9 cellular contexts compared by ENCODE assay signal in the genomic region with DNA sequence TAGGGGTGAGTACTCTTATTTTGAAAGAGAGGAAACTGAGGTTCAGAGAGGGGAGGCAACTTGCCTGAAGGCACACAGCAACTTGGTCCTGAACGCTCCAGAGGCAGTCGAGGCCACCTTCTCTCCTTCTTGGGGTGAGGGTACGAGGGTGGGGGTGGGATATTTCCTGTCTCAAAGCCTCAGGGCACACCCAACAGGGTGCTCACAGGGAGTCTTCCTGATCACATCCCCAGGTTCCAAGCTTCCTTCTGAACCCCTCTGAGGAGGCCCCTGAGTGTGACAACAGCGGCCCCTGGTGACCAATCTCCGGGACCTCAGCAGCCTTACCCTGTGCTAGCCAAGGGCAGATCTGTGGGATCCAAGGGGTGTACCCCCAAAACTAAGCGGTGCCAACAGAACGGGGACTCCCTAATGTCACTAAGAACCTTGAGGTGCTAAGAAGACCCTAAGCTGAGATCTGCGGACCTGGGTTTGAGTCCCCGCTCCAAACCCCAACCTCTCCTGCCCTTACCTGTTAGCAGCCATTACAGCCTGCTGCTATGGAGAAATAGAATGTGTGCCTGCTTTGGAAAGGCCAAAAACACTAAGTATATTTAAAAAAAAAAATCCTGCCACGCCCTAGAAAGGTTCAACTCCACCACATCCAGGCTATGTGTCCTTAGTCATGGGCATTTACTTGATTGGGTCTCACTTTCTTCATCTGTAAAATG. TPM values are rescaled to one million over a fixed set of nuclear protein-coding genes. Genes with fewer than 3 reads are reported as not detected.
DNase-seq lines count a peak whose midpoint lies in the region; ATAC-seq, FAIRE-seq and TF ChIP-seq lines count a peak whose summit lies in the region.
"Had no signal": no experiment of that assay in that cellular context is flagged by ENCODE, and none has a peak within 500 bp of the region (broad histone marks: within the 10 kb centered on the region; RNA-seq: fewer than 3 reads in every experiment).

No MANE protein-coding gene starts in this region.

- no peak for FAIRE-seq in D721Med (lab: Jason Lieb, UNC)

- no peaks in the 10 kb centered on the region for H3K36me3 Mint-ChIP-seq in activated T-helper 1 cell treated with anti-CD3 and anti-CD28 coated beads, Interleukin-12 subunit alpha, Interleukin-12 subunit beta, Interleukin-2, Interleukin-4 antibody, amounts not matched to agents 30 ng/mL and 10 ng/mL and 1 ng/mL, durations not matched to agents 14 hours and 24 hours and 36 hours (ENCODE audit: low read depth)
- H3K36me3 Mint-ChIP-seq: activated naive CD4-positive, alpha-beta T cell treated with anti-CD3 and anti-CD28 coated beads, Interleukin-2, amount 50 U/mL, for 24 hours had no signal

- peaks cover 8% of the 10 kb centered on the region for H3K27me3 Mint-ChIP-seq in activated T-helper 1 cell treated with anti-CD3 and anti-CD28 coated beads, Interleukin-12 subunit alpha, Interleukin-12 subunit beta, Interleukin-2, Interleukin-4 antibody, amounts not matched to agents 30 ng/mL and 10 ng/mL and 1 ng/mL, durations not matched to agents 14 hours and 24 hours and 36 hours (ENCODE audit: insufficient read depth)
- H3K27me3 Mint-ChIP-seq: activated naive CD4-positive, alpha-beta T cell treated with anti-CD3 and anti-CD28 coated beads, Interleukin-2, amount 50 U/mL, for 24 hours had no signal

- H3K27ac ChIP-seq in Peyer's patch: no peak overlapping the region

- H3K36me3 ChIP-seq in Peyer's patch: no peaks in the 10 kb centered on the region

- no peaks in the 10 kb centered on the region for H3K27me3 ChIP-seq in Peyer's patch

- H3K4me3 Mint-ChIP-seq in activated T-helper 1 cell treated with anti-CD3 and anti-CD28 coated beads, Interleukin-12 subunit alpha, Interleukin-12 subunit beta, Interleukin-2, Interleukin-4 antibody, amounts not matched to agents 30 ng/mL and 10 ng/mL and 1 ng/mL, durations not matched to agents 14 hours and 24 hours and 36 hours: no peak overlapping the region
- H3K4me3 Mint-ChIP-seq: activated naive CD4-positive, alpha-beta T cell treated with anti-CD3 and anti-CD28 coated beads, Interleukin-2, amount 50 U/mL, for 24 hours had no signal

- no peak for TF ChIP-seq POLR2A in Peyer's patch (IDR thresholded peaks at IDR 0.05)

- H3K4me1 Mint-ChIP-seq in activated T-helper 1 cell treated with anti-CD3 and anti-CD28 coated beads, Interleukin-12 subunit alpha, Interleukin-12 subunit beta, Interleukin-2, Interleukin-4 antibody, amounts not matched to agents 30 ng/mL and 10 ng/mL and 1 ng/mL, durations not matched to agents 14 hours and 24 hours and 36 hours (ENCODE audit: low read depth): peaks cover 5% of the 10 kb centered on the region

- DNase-seq in D721Med (ENCODE audit: insufficient read length, low spot score): peak; percentile 75
- peak; percentile 78 for DNase-seq in HT-29 (ENCODE audit: low spot score)
- peak; percentile 51 to 89 (median 86) for DNase-seq in Peyer's patch
- peak; percentile 46 for DNase-seq in activated T-helper 1 cell treated with anti-CD3 and anti-CD28 coated beads, Interleukin-12 subunit alpha, Interleukin-12 subunit beta, Interleukin-2, Interleukin-4 antibody, amounts not matched to agents 30 ng/mL and 10 ng/mL and 1 ng/mL, durations not matched to agents 14 hours and 24 hours and 36 hours (ENCODE audit: low spot score)
- DNase-seq in foreskin fibroblast: peak; percentile 54 to 82
- DNase-seq in occipital lobe (lab: John Stamatoyannopoulos, UW): peak; percentile 36
- DNase-seq in superior temporal gyrus (ENCODE audit: extremely low spot score): peak; percentile 88

- no peak overlapping the region for H3K4me3 ChIP-seq in Peyer's patch
- no peak overlapping the region for H3K4me3 ChIP-seq in foreskin fibroblast (ENCODE audit: low read depth in 1 of 2, low read length in 2 of 2)

- peaks cover 0 to 8% (median 0%) of the 10 kb centered on the region in 4 donors for H3K4me1 ChIP-seq in Peyer's patch

- no peaks in the 10 kb centered on the region for H3K9me3 Mint-ChIP-seq in activated T-helper 1 cell treated with anti-CD3 and anti-CD28 coated beads, Interleukin-12 subunit alpha, Interleukin-12 subunit beta, Interleukin-2, Interleukin-4 antibody, amounts not matched to agents 30 ng/mL and 10 ng/mL and 1 ng/mL, durations not matched to agents 14 hours and 24 hours and 36 hours
- H3K9me3 Mint-ChIP-seq: activated naive CD4-positive, alpha-beta T cell treated with anti-CD3 and anti-CD28 coated beads, Interleukin-2, amount 50 U/mL, for 24 hours had no signal

- ATAC-seq in HG02840 (IDR thresholded peaks at IDR 0.05; ENCODE audit: low FRiP score, unreplicated experiment): no peak

- no peaks in the 10 kb centered on the region for H3K9me3 ChIP-seq in Peyer's patch

- intact Hi-C loops in activated T-helper 1 cell treated with anti-CD3 and anti-CD28 coated beads, Interleukin-12 subunit alpha, Interleukin-12 subunit beta, Interleukin-2, Interleukin-4 antibody, amounts not matched to agents 30 ng/mL and 10 ng/mL and 1 ng/mL, durations not matched to agents 14 hours and 24 hours and 36 hours (cut with micrococcal nuclease): loop anchor here (1.0 kb wide), 3 partner anchors 178 to 347 kb away; no protein-coding TSS in a partner anchor

- TF ChIP-seq CTCF in D721Med (IDR thresholded peaks at IDR 0.05; ENCODE audit: insufficient read depth, missing control alignments): peak; percentile 88
- TF ChIP-seq CTCF in Peyer's patch (IDR thresholded peaks at IDR 0.05): peak; percentile 36 to 92 (median 86)
- TF ChIP-seq CTCF in foreskin fibroblast (IDR thresholded peaks at IDR 0.05; ENCODE audit: low read depth, low read length): peak; percentile 92

- H3K27ac Mint-ChIP-seq in activated T-helper 1 cell treated with anti-CD3 and anti-CD28 coated beads, Interleukin-12 subunit alpha, Interleukin-12 subunit beta, Interleukin-2, Interleukin-4 antibody, amounts not matched to agents 30 ng/mL and 10 ng/mL and 1 ng/mL, durations not matched to agents 14 hours and 24 hours and 36 hours: no peak overlapping the region
- H3K27ac Mint-ChIP-seq: activated naive CD4-positive, alpha-beta T cell treated with anti-CD3 and anti-CD28 coated beads, Interleukin-2, amount 50 U/mL, for 24 hours had no signal

RNA-seq across cellular contexts. Expression of a gene that starts 57.9 kb away (rescaled TPM):
- 0.05 TPM in 1 of 2 replicates, not detected in the other for total RNA-seq in HT-29 (2014; rRNA removed; shearing (Covaris generic))
- total RNA-seq in Peyer's patch (under 1 TPM in 2 of 4 donors, not detected in 2; 0.27 to 0.57 TPM), occipital lobe (not detected)
- total RNA-seq in activated T-helper 1 cell treated with anti-CD3 and anti-CD28 coated beads, Interleukin-12 subunit alpha, Interleukin-12 subunit beta, Interleukin-2, Interleukin-4 antibody, amounts not matched to agents 30 ng/mL and 10 ng/mL and 1 ng/mL, durations not matched to agents 14 hours and 24 hours and 36 hours: not detected in 2 replicates

Comparison
In these comparisons a context has a peak if more than half of its experiments do, and no peak if none do; other contexts are left out.
1. DNase-seq: peak in every context shown above with its lines; median percentile 88 in superior temporal gyrus; 86 in Peyer's patch; 78 in HT-29; 75 in D721Med; 68 in foreskin fibroblast; 46 in activated T-helper 1 cell treated with anti-CD3 and anti-CD28 coated beads, Interleukin-12 subunit alpha, Interleukin-12 subunit beta, Interleukin-2, Interleukin-4 antibody, amounts not matched to agents 30 ng/mL and 10 ng/mL and 1 ng/mL, durations not matched to agents 14 hours and 24 hours and 36 hours; 36 in occipital lobe.